ENCODE assay signal across 8 cellular contexts in the genomic region with DNA sequence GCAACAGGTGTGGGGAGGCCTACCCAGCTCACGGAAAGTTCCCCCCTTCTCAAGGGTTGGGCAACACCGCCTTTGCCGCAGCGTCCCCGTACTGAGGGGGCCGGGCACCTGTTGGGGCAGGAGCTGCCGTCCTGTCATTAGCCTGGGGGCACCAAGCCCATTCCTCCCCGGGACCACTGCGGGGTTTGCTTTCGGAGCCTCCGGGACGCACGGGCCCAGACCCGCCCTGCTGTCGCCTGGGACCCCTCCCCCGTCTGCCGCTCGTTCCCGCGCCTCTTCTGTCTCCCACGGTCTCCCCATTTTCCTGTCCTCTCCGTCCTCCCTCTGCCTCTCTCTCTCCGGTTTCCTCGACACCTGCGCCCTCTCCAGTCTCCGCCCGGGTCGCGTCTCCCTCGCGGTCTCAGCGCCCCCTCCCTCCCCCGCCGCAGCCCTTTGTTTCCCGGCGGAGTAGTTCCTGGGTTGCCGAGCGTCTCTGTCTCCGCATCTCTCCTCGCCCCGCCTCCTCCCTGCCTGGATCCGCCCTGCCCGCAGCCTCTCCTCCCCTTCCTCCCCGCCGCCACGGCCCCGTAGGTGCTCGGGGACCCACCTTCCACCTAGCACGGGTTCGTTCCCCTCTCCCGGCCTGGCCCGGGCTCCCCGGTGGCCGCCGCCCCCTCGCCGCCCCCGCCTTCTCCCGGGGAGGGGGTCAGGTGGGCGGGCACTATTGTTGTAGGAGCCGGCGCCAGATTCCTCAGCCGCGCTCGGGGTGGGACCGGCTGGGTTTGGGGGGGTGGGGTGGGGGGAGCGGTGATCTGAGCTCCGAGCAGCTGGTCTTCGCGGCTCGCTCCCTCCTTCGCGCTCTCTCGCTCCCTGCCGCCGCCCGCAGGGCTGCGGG. TPM values are rescaled to one million over a fixed set of nuclear protein-coding genes. Genes with fewer than 3 reads are reported as not detected.
DNase-seq lines count a peak whose midpoint lies in the region; ATAC-seq and TF ChIP-seq lines count a peak whose summit lies in the region.

TSS of gene CACNB3 (plus strand) at position 540 of the 874 bp plus-strand sequence. CDS start 434 bp downstream, outside the sequence.

- no peaks in the 10 kb centered on the region for H3K36me3 Mint-ChIP-seq in osteocyte (ENCODE audit: unreplicated experiment)

- H3K4me1 Mint-ChIP-seq in osteocyte (ENCODE audit: unreplicated experiment) = peaks cover 47% of the 10 kb centered on the region

- H3K4me3 ChIP-seq in HUES64 (ENCODE audit: low read length) (peak within 1 kb of the TSS; percentile 73), thoracic aorta (peak within 1 kb of the TSS; percentile 91)

- TF ChIP-seq CTCF in RWPE1 (conservative IDR thresholded peaks at IDR 0.05; ENCODE audit: low read depth) (no peak), osteocyte (IDR thresholded peaks at IDR 0.05) (no peak), thoracic aorta (IDR thresholded peaks at IDR 0.05) (no peak)

- H3K4me1 ChIP-seq in HUES64 (ENCODE audit: insufficient read depth, low read length) (peaks cover 23% of the 10 kb centered on the region), thoracic aorta (ENCODE audit: control insufficient read depth in 1 of 2, low read depth in 2 of 2) (peaks cover 14 to 37% of the 10 kb centered on the region in 2 donors)

- peak within 1 kb of the TSS; percentile 93 for H3K27ac Mint-ChIP-seq in osteocyte (ENCODE audit: unreplicated experiment)

- no peak for ATAC-seq in thoracic aorta (ENCODE audit: insufficient number of reproducible peaks, low FRiP score, low read depth)

- H3K36me3 ChIP-seq in HUES64 (ENCODE audit: insufficient read depth, low read length) = no peaks in the 10 kb centered on the region
- H3K36me3 ChIP-seq in thoracic aorta = peaks cover under 1% of the 10 kb centered on the region

- under 1% methylated on average over 77 of the region's 78 CpGs for WGBS in HUES64

- H3K27me3 ChIP-seq in HUES64 (ENCODE audit: insufficient read depth, low read length) = peaks cover 40% of the 10 kb centered on the region
- H3K27me3 ChIP-seq in thoracic aorta (replicated peaks; ENCODE audit: insufficient read depth) = no peaks in the 10 kb centered on the region

- DNase-seq in ELF-1 (ENCODE audit: low read depth, low spot score) (peak; percentile 76), RWPE1 (ENCODE audit: low spot score) (peak; percentile 60), glomerular visceral epithelial cell (ENCODE audit: extremely low spot score) (peak; percentile 69), osteocyte (ENCODE audit: extremely low spot score, unreplicated experiment) (peak; percentile 89), thoracic aorta (ENCODE audit: low spot score) (no peak), GM19240 (ENCODE audit: insufficient read length, low spot score) (no peak)
- DNase-seq in activated naive CD4-positive, alpha-beta T cell (lab: John Stamatoyannopoulos, UW) = peak in 3 of 4 experiments; percentile 43 to 69 (median 51)

- peak within 1 kb of the TSS; percentile 97 for H3K4me3 Mint-ChIP-seq in osteocyte (ENCODE audit: unreplicated experiment)

- peak within 1 kb of the TSS; percentile 51 for H3K9ac ChIP-seq in HUES64 (ENCODE audit: low read depth, low read length)

- no peaks in the 10 kb centered on the region for H3K27me3 Mint-ChIP-seq in osteocyte (ENCODE audit: unreplicated experiment)

- H3K9me3 ChIP-seq in HUES64 (ENCODE audit: insufficient read depth, low read depth, low read length) (no peaks in the 10 kb centered on the region), thoracic aorta (no peaks in the 10 kb centered on the region)

- H3K27ac ChIP-seq in HUES64 (ENCODE audit: low read depth, low read length) (peak within 1 kb of the TSS; percentile 17; the same call in 1 of the 2 replicates), RWPE1 (peak within 1 kb of the TSS; percentile 49), thoracic aorta (no peak within 1 kb of the TSS)

- H3K9me3 Mint-ChIP-seq in osteocyte (ENCODE audit: unreplicated experiment) = no peaks in the 10 kb centered on the region

- POLR2A ChIA-PET in RWPE1 (lab: Yijun Ruan, JAX; ENCODE audit: low non-redundant PET) = no interaction called here

- CTCF ChIA-PET in RWPE1 (lab: Yijun Ruan, JAX) = interaction anchor here (1.2 kb wide), 1 partner anchor 23 kb away, joined by 6 read pairs; no protein-coding TSS in a partner anchor

RNA-seq across cellular contexts. Expression of gene CACNB3, which starts in this region (rescaled TPM):
- 16.3 TPM for polyA plus RNA-seq in HUES64 (2013, experiment 1 of 2)
- 19.0 TPM for polyA plus RNA-seq in HUES64 (2013, experiment 2 of 2)
- total RNA-seq in osteocyte = 66.5 and 83.3 TPM in 2 replicates
- 10 to 100 TPM; 17.8 to 30.5 TPM for total RNA-seq in thoracic aorta

Comparison
In these comparisons a context has a peak if more than half of its experiments do, and no peak if none do; other contexts are left out.
1. DNase-seq: peak in ELF-1 (single experiment), RWPE1 (single experiment), activated naive CD4-positive, alpha-beta T cell (3 of 4), glomerular visceral epithelial cell (single experiment) and osteocyte (single experiment); none in thoracic aorta (single experiment) and GM19240 (single experiment).
2. H3K27ac ChIP-seq: peak in HUES64 (single experiment) and RWPE1 (single experiment); none in thoracic aorta (0 of 2).